In the genomic region with DNA sequence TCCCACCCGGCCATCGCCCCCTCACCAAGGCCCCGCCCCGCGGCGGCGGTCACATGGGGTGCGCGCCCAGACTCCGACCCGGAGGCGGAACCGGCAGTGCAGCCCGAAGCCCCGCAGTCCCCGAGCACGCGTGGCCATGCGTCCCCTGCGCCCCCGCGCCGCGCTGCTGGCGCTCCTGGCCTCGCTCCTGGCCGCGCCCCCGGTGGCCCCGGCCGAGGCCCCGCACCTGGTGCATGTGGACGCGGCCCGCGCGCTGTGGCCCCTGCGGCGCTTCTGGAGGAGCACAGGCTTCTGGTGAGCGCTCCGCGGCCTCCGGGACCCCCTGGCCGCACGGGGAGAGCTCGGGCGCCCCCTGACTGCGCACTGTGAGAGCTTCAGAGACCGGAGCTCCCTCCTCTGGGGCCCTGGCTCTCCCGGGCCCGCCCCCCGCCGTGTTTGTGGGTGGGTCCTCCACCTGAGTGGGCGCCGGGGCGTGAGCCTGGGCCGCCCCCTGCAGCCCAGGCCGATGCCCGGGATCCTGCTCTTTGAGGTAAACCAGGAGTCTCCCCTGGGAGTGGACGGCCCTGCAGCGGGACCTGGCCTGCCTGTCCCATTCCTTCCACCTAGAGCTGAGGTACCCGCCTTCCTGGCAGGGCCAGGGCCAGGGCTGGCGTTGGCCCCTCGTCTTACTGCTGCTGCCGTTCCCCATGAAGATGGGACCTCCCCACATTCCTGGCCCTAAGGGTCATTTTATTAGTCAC, we compare ENCODE assay signal across 1 cellular context.
TF ChIP-seq lines count a peak whose summit lies in the region.

Gene IDUA, plus strand, starts transcription at position 96 of the 740 bp plus-strand sequence. Its CDS starts 41 bp downstream, at position 137.

TF ChIP-seq in K562, 482 proteins besides CTCF, POLR2A, EP300 and RAD21 (continued from another document and continues in another):
- TF ChIP-seq TRIM25 (IDR thresholded peaks at IDR 0.05; ENCODE audit: borderline replicate concordance) (no peak), CBFA2T3 (IDR thresholded peaks at IDR 0.05) (no peak), TAF1 (IDR thresholded peaks at IDR 0.05; ENCODE audit: control insufficient read depth, extremely low read depth, insufficient read depth, low read length, severe bottlenecking) (peak; percentile 4), FOXM1 (IDR thresholded peaks at IDR 0.05; ENCODE audit: low read depth) (no peak), FOXM1 (CRISPR knock-in tag; IDR thresholded peaks at IDR 0.05; ENCODE audit: low read depth) (0 out of 2 replicates have a peak, but pooled peaks have one; percentile 45), TARDBP (IDR thresholded peaks at IDR 0.05) (peak; percentile 93), ZNF584 (CRISPR knock-in tag; IDR thresholded peaks at IDR 0.05; ENCODE audit: low read depth) (no peak), ZNF583 (CRISPR knock-in tag; IDR thresholded peaks at IDR 0.05) (0 out of 2 replicates have a peak, but pooled peaks have one; percentile 18), HEY1 (CRISPR knock-in tag; IDR thresholded peaks at IDR 0.05; ENCODE audit: borderline replicate concordance) (no peak), MYNN (IDR thresholded peaks at IDR 0.05) (0 out of 2 replicates have a peak, but pooled peaks have one; percentile 10), MYNN (CRISPR knock-in tag; IDR thresholded peaks at IDR 0.05) (no peak), RBFOX2 (IDR thresholded peaks at IDR 0.05; ENCODE audit: low read depth, low read length) (peak; percentile 87), ZNF274 (IDR thresholded peaks at IDR 0.05; ENCODE audit: borderline replicate concordance, low read depth, low read length) (no peak), KAT2B (IDR thresholded peaks at IDR 0.05; ENCODE audit: low read depth, low read length) (no peak), SMAD1 (IDR thresholded peaks at IDR 0.05; ENCODE audit: low read depth, low read length, partially characterized antibody) (no peak), MGA (IDR thresholded peaks at IDR 0.05) (peak; percentile 10; the same call in 1 of the 2 replicates), ZFP36 (IDR thresholded peaks at IDR 0.05; ENCODE audit: low read depth, low read length, partially characterized antibody) (no peak), HMGN3 (IDR thresholded peaks at IDR 0.05; ENCODE audit: borderline replicate concordance, extremely low read depth, insufficient read length, low read depth, low read length) (peak; percentile 38), XRCC5 (IDR thresholded peaks at IDR 0.05; ENCODE audit: low read depth, low read length) (no peak), YY1 (IDR thresholded peaks at IDR 0.05; ENCODE audit: borderline replicate concordance in 1 of 3, control insufficient read depth in 1 of 3, extremely low read depth in 1 of 3, insufficient read depth in 3 of 3, insufficient read length in 1 of 3, insufficient replicate concordance in 2 of 3, low read depth in 1 of 3, low read length in 2 of 3) (peak in 2 of 3 experiments; percentile 0 to 4), NUFIP1 (IDR thresholded peaks at IDR 0.05; ENCODE audit: partially characterized antibody) (no peak), ZNF589 (CRISPR knock-in tag; IDR thresholded peaks at IDR 0.05; ENCODE audit: low read depth) (0 out of 2 replicates have a peak, but pooled peaks have one; percentile 34), OTX1 (CRISPR knock-in tag; IDR thresholded peaks at IDR 0.05) (no peak), ZNF3 (CRISPR knock-in tag; IDR thresholded peaks at IDR 0.05) (no peak), ZNF707 (CRISPR knock-in tag; conservative IDR thresholded peaks at IDR 0.05) (no peak), ZBTB33 (CRISPR knock-in tag; IDR thresholded peaks at IDR 0.05) (peak; percentile 57), ZNF239 (CRISPR knock-in tag; IDR thresholded peaks at IDR 0.05) (no peak), BCL6 (CRISPR knock-in tag; IDR thresholded peaks at IDR 0.05) (no peak), BACH1 (tag; IDR thresholded peaks at IDR 0.05) (no peak), ZNF449 (CRISPR knock-in tag; IDR thresholded peaks at IDR 0.05) (no peak), L3MBTL2 (IDR thresholded peaks at IDR 0.05) (peak; percentile 95), VEZF1 (CRISPR knock-in tag; IDR thresholded peaks at IDR 0.05) (peak; percentile 85)
- TF ChIP-seq, protein P1, sequence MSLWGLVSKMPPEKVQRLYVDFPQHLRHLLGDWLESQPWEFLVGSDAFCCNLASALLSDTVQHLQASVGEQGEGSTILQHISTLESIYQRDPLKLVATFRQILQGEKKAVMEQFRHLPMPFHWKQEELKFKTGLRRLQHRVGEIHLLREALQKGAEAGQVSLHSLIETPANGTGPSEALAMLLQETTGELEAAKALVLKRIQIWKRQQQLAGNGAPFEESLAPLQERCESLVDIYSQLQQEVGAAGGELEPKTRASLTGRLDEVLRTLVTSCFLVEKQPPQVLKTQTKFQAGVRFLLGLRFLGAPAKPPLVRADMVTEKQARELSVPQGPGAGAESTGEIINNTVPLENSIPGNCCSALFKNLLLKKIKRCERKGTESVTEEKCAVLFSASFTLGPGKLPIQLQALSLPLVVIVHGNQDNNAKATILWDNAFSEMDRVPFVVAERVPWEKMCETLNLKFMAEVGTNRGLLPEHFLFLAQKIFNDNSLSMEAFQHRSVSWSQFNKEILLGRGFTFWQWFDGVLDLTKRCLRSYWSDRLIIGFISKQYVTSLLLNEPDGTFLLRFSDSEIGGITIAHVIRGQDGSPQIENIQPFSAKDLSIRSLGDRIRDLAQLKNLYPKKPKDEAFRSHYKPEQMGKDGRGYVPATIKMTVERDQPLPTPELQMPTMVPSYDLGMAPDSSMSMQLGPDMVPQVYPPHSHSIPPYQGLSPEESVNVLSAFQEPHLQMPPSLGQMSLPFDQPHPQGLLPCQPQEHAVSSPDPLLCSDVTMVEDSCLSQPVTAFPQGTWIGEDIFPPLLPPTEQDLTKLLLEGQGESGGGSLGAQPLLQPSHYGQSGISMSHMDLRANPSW (CRISPR knock-in tag; IDR thresholded peaks at IDR 0.05): 0 out of 2 replicates have a peak, but pooled peaks have one; percentile 80
